Comparison of ENCODE assay signal across 11 cellular contexts in the genomic region with DNA sequence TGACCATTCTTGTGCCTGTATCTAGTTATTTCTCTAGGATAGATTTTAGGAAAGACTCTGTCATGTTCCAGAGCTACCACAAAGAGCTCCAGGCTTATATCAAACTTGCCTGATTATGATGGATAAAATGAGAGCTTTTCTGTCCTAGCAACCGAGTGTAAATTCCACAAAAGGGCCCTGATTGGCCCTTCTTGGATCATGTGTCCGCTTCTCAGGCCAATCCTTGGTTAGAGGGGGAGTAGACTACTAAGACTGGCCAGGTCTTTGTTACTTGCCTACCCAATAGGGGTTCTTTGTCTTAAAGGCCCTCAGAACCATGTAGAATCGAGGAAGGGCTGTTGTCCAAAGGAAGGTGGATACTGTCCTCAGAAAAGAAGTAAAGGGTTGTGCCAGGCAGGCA. TPM values are rescaled to one million over a fixed set of nuclear protein-coding genes. Genes with fewer than 3 reads are reported as not detected.
DNase-seq lines count a peak whose midpoint lies in the region; ATAC-seq, FAIRE-seq and TF ChIP-seq lines count a peak whose summit lies in the region.
"Had no signal": no experiment of that assay in that cellular context is flagged by ENCODE, and none has a peak within 500 bp of the region (broad histone marks: within the 10 kb centered on the region; RNA-seq: fewer than 3 reads in every experiment).

No MANE protein-coding gene starts in this region.

- no peak for DNase-seq in activated T-cell treated with anti-CD3 and anti-CD28 coated beads, Interleukin-2, amount 50 U/mL, for 24 hours
- no peak for DNase-seq in activated T-cell treated with anti-CD3 and anti-CD28 coated beads, Interleukin-2, amount 50 U/mL, for 48 hours
- DNase-seq in NCI-H526 treated with DMSO at 0.1 percent for 48 hours (lab: John Stamatoyannopoulos, UW) (peak; percentile 8), H1 (ENCODE audit: low read depth in 1 of 2, low spot score in 2 of 2) (no peak), pulmonary artery endothelial cell (ENCODE audit: low read depth, low spot score) (peak; percentile 11), NCI-H774 (lab: John Stamatoyannopoulos, UW) (no peak), SK-N-DZ (ENCODE audit: low spot score) (no peak)
- DNase-seq: activated CD4-positive, alpha-beta T cell treated with anti-CD3 and anti-CD28 coated beads for 48 hours had no signal

- H3K23ac ChIP-seq in H1 (ENCODE audit: insufficient read length) = no peak overlapping the region

- TF ChIP-seq RAD21 in H1 (IDR thresholded peaks at IDR 0.05 in 1 of 2, conservative IDR thresholded peaks at IDR 0.05 in 1 of 2; ENCODE audit: low read depth in 2 of 2, low read length in 2 of 2) = no peak

- peaks cover 8% of the 10 kb centered on the region for H3K23me2 ChIP-seq in H1 (ENCODE audit: low read depth, low read length)

- no peak overlapping the region for H3K14ac ChIP-seq in H1 (ENCODE audit: insufficient read length)

- peaks cover 3% of the 10 kb centered on the region for H3K9me3 Mint-ChIP-seq in activated T-cell treated with anti-CD3 and anti-CD28 coated beads, Interleukin-2, amount 50 U/mL, for 24 hours

- H3K56ac ChIP-seq in H1 (replicated peaks; ENCODE audit: insufficient read length, low read depth, low read length) = no peak overlapping the region

- peaks cover 0 to 33% of the 10 kb centered on the region in 2 experiments; a peak in 3 of 4 replicates for H3K79me2 ChIP-seq in H1 (ENCODE audit: control insufficient read depth in 1 of 2, insufficient read depth in 2 of 2, low read length in 2 of 2)

- H3K4me2 ChIP-seq in H1 (ENCODE audit: insufficient read depth in 1 of 2, low read depth in 2 of 2, low read length in 2 of 2) = peak overlapping the region; percentile 5 to 9; a peak in 2 of 4 replicates

- H3K36me3 Mint-ChIP-seq in activated T-cell treated with anti-CD3 and anti-CD28 coated beads, Interleukin-2, amount 50 U/mL, for 24 hours (ENCODE audit: low read depth) = peaks cover 72% of the 10 kb centered on the region

- no peak overlapping the region for H3K18ac ChIP-seq in H1 (ENCODE audit: extremely low read depth, low read length)

- 81% methylated on average over 3 of the region's 3 CpGs; no CpG with 5 or more reads in 1 of the 2 experiments for WGBS in H1 (ENCODE audit: extremely low coverage in 1 of 2, insufficient coverage in 1 of 2, insufficient read length in 1 of 2, insufficient replicate concordance in 2 of 2, low coverage in 1 of 2, low lambda C conversion rate in 2 of 2, missing lambda C conversion rate in 1 of 2), 2 experiments

- H3K4me1 Mint-ChIP-seq in activated T-cell treated with anti-CD3 and anti-CD28 coated beads, Interleukin-2, amount 50 U/mL, for 24 hours (ENCODE audit: low read depth) = peaks cover 54% of the 10 kb centered on the region

- H3K27ac Mint-ChIP-seq in activated T-cell treated with anti-CD3 and anti-CD28 coated beads, Interleukin-2, amount 50 U/mL, for 24 hours = peak overlapping the region; percentile 57

- peaks cover 22 to 40% (median 31%) of the 10 kb centered on the region in 4 experiments for H3K36me3 ChIP-seq in H1 (ENCODE audit: control insufficient read depth in 2 of 4, insufficient read depth in 4 of 4, low read length in 3 of 4)

- peaks cover 3 to 6% of the 10 kb centered on the region in 2 experiments for H4K20me1 ChIP-seq in H1 (replicated peaks in 1 of 2; ENCODE audit: control insufficient read depth in 1 of 2, insufficient read depth in 2 of 2, low read length in 2 of 2)

- H3K79me1 ChIP-seq in H1 (ENCODE audit: low read depth, low read length) = peaks cover 9% of the 10 kb centered on the region

- H4K5ac ChIP-seq in H1 (ENCODE audit: insufficient read length, low read depth, low read length) = no peak overlapping the region

- H3K9me3 ChIP-seq in H1 (ENCODE audit: insufficient read depth in 2 of 2, low read depth in 1 of 2, low read length in 1 of 2) = no peaks in the 10 kb centered on the region

- ATAC-seq in GM18517 (IDR thresholded peaks at IDR 0.05; ENCODE audit: unreplicated experiment) = no peak

- H2BK5ac ChIP-seq in H1 (ENCODE audit: low read depth, low read length) = no peak overlapping the region

- no peak overlapping the region for H2BK20ac ChIP-seq in H1 (ENCODE audit: low read length)

- no peak overlapping the region for H3K4ac ChIP-seq in H1 (replicated peaks; ENCODE audit: insufficient read length, low read depth, low read length)

- peaks cover 0 to 7% (median 2%) of the 10 kb centered on the region in 4 experiments; a peak in 4 of 7 replicates for H3K4me1 ChIP-seq in H1 (replicated peaks in 1 of 4; ENCODE audit: control insufficient read depth in 3 of 4, insufficient read depth in 4 of 4, low read length in 3 of 4)

- H2AFZ ChIP-seq in H1 (ENCODE audit: low read length) = no peak overlapping the region

- no peak overlapping the region for H2AK5ac ChIP-seq in H1 (ENCODE audit: low read depth, low read length)

- no peak overlapping the region for H2BK120ac ChIP-seq in H1 (replicated peaks; ENCODE audit: low read depth, low read length)

- TF ChIP-seq EP300 in H1 (IDR thresholded peaks at IDR 0.05; ENCODE audit: borderline replicate concordance in 1 of 2, low read depth in 2 of 2, low read length in 2 of 2) = no peak

- H3K4me3 ChIP-seq in H1 (ENCODE audit: extremely low read depth in 1 of 4, insufficient read depth in 2 of 4, low read depth in 3 of 4, low read length in 4 of 4) = peak overlapping the region in 1 of 4 experiments; percentile 20; a peak in 1 of 8 replicates

- H3K27me3 Mint-ChIP-seq in activated T-cell treated with anti-CD3 and anti-CD28 coated beads, Interleukin-2, amount 50 U/mL, for 24 hours = no peaks in the 10 kb centered on the region

- POLR2A ChIA-PET in H1 (lab: Charles Lee; ENCODE audit: partially characterized antibody) = interaction anchor here (0.6 to 1.1 kb wide), 4 partner anchors 24 to 1621 kb away, joined by 3 to 4 read pairs (median 4); no protein-coding TSS in a partner anchor

- peaks cover 0 to 3% (median 0%) of the 10 kb centered on the region in 4 experiments; a peak in 2 of 7 replicates for H3K27me3 ChIP-seq in H1 (replicated peaks in 1 of 4; ENCODE audit: control insufficient read depth in 3 of 4, extremely low read depth in 1 of 4, insufficient read depth in 3 of 4, low read length in 3 of 4)

- H4K91ac ChIP-seq in H1 (replicated peaks; ENCODE audit: insufficient read length, low read length) = no peak overlapping the region

- H2BK12ac ChIP-seq in H1 (ENCODE audit: low read depth, low read length) = no peak overlapping the region

- peak overlapping the region; percentile 52 for H3K4me3 Mint-ChIP-seq in activated T-cell treated with anti-CD3 and anti-CD28 coated beads, Interleukin-2, amount 50 U/mL, for 24 hours

- no peak overlapping the region for H4K8ac ChIP-seq in H1 (ENCODE audit: extremely low read depth, insufficient read depth, low read length)

- H2BK15ac ChIP-seq in H1 (ENCODE audit: low read length) = no peak overlapping the region

- TF ChIP-seq CTCF in H1 (IDR thresholded peaks at IDR 0.05; ENCODE audit: control extremely low read depth in 1 of 3, insufficient read depth in 1 of 3, low read depth in 1 of 3, low read length in 3 of 3) = no peak

- H3K9ac ChIP-seq in H1 (replicated peaks in 1 of 4; ENCODE audit: extremely low read depth in 1 of 4, low read depth in 3 of 4, low read length in 3 of 4) = no peak overlapping the region; a peak in 2 of 7 replicates

- no peak for TF ChIP-seq POLR2A in H1 (IDR thresholded peaks at IDR 0.05; ENCODE audit: control extremely low read depth in 1 of 2, low read depth in 2 of 2, low read length in 2 of 2)

- CTCF ChIA-PET in H1 (lab: Charles Lee; ENCODE audit: partially characterized antibody) = interaction anchor here (0.6 to 2.2 kb wide), 11 partner anchors 10 to 1987 kb away, joined by 3 to 13 read pairs (median 3); no protein-coding TSS in a partner anchor

- FAIRE-seq in H1 (lab: Jason Lieb, UNC) = peak; percentile 72

- H3K27ac ChIP-seq in H1 (ENCODE audit: low read depth, low read length) = 0 out of 2 replicates have a peak overlapping the region, but pooled peaks have one; percentile 41

RNA-seq across cellular contexts. Expression of gene DHX34, which starts 2.4 kb away (rescaled TPM):
- 24.1 and 24.3 TPM in 2 replicates for total RNA-seq in H1 (2021; fragmentation: NEBNext Ultra II Directional; extraction: Animal tissue kit (Norgen Biotek cat#: 25700))
- 17.5 and 27.2 TPM in 2 replicates for polyA plus RNA-seq in H1 (2011; rRNA removed)
- 20.5 TPM for polyA plus RNA-seq in H1 (2011; cell fraction: cytosol; rRNA removed)
- 78.3 TPM for polyA plus RNA-seq in H1 (2011; cell fraction: nucleus; rRNA removed)
- 16.6 to 25.5 TPM (median 22.8 TPM) in 4 replicates for polyA plus RNA-seq in H1 (2012, experiment 1 of 2)
- 14.0 TPM for polyA plus RNA-seq in H1 (2012, experiment 2 of 2)
- polyA plus RNA-seq in H1 (2013, experiment 1 of 2) = 15.8 TPM
- polyA plus RNA-seq in H1 (2013, experiment 2 of 2) = 15.5 TPM
- polyA minus RNA-seq in H1 (2011; rRNA and poly(A)+ RNA removed) = 14.8 and 17.6 TPM in 2 replicates
- polyA minus RNA-seq in H1 (2011; cell fraction: cytosol; rRNA and poly(A)+ RNA removed) = 21.8 TPM
- polyA minus RNA-seq in H1 (2011; cell fraction: nucleus; rRNA and poly(A)+ RNA removed) = 31.7 TPM
- 7.1 and 12.7 TPM in 2 replicates for total RNA-seq in pulmonary artery endothelial cell
- polyA plus RNA-seq in SK-N-DZ (2014; cell fraction: cytosol; rRNA removed) = 10.8 and 12.8 TPM in 2 replicates
- 14.2 and 24.6 TPM in 2 replicates for polyA plus RNA-seq in SK-N-DZ (2014; cell fraction: nucleus; rRNA removed)

RNA-seq across cellular contexts. Expression of gene C5AR2, which starts 19.6 kb away (rescaled TPM):
- 0.15 TPM in 1 of 2 replicates, not detected in the other for total RNA-seq in H1 (2021; fragmentation: NEBNext Ultra II Directional; extraction: Animal tissue kit (Norgen Biotek cat#: 25700))
- polyA plus RNA-seq in H1 (2011; rRNA removed) = 0.06 and 0.08 TPM in 2 replicates
- polyA plus RNA-seq in H1 (2011; cell fraction: cytosol; rRNA removed) = 0.16 TPM
- 0.46 TPM for polyA plus RNA-seq in H1 (2011; cell fraction: nucleus; rRNA removed)
- 0.08 to 0.18 TPM in 2 of 4 replicates, not detected in the others for polyA plus RNA-seq in H1 (2012, experiment 1 of 2)
- polyA plus RNA-seq in H1 (2012, experiment 2 of 2) = not detected
- polyA plus RNA-seq in H1 (2013, experiment 1 of 2) = 0.34 TPM
- 0.28 TPM for polyA plus RNA-seq in H1 (2013, experiment 2 of 2)
- polyA minus RNA-seq in H1 (2011; rRNA and poly(A)+ RNA removed) = 0.03 and 0.12 TPM in 2 replicates
- polyA minus RNA-seq in H1 (2011; cell fraction: cytosol; rRNA and poly(A)+ RNA removed) = not detected
- polyA minus RNA-seq in H1 (2011; cell fraction: nucleus; rRNA and poly(A)+ RNA removed) = 1.3 TPM
- 0.07 TPM in 1 of 2 replicates, not detected in the other for total RNA-seq in pulmonary artery endothelial cell
- polyA plus RNA-seq in SK-N-DZ (2014; cell fraction: cytosol; rRNA removed) = not detected in 2 replicates
- not detected in 2 replicates for polyA plus RNA-seq in SK-N-DZ (2014; cell fraction: nucleus; rRNA removed)

RNA-seq across cellular contexts. Expression of gene C5AR1, which starts 41.9 kb away (rescaled TPM):
- total RNA-seq in H1 (2021; fragmentation: NEBNext Ultra II Directional; extraction: Animal tissue kit (Norgen Biotek cat#: 25700)) = 0.21 TPM in 1 of 2 replicates, not detected in the other
- polyA plus RNA-seq in H1 (2011; rRNA removed) = 0.20 and 0.33 TPM in 2 replicates
- polyA plus RNA-seq in H1 (2011; cell fraction: cytosol; rRNA removed) = 0.17 TPM
- 0.39 TPM for polyA plus RNA-seq in H1 (2011; cell fraction: nucleus; rRNA removed)
- 0.09 to 0.25 TPM in 2 of 4 replicates, not detected in the others for polyA plus RNA-seq in H1 (2012, experiment 1 of 2)
- polyA plus RNA-seq in H1 (2012, experiment 2 of 2) = 0.07 TPM
- polyA plus RNA-seq in H1 (2013, experiment 1 of 2) = 0.08 TPM
- 0.13 TPM for polyA plus RNA-seq in H1 (2013, experiment 2 of 2)
- polyA minus RNA-seq in H1 (2011; rRNA and poly(A)+ RNA removed) = not detected in 2 replicates
- not detected for polyA minus RNA-seq in H1 (2011; cell fraction: cytosol; rRNA and poly(A)+ RNA removed)
- not detected for polyA minus RNA-seq in H1 (2011; cell fraction: nucleus; rRNA and poly(A)+ RNA removed)
- not detected in 2 replicates for total RNA-seq in pulmonary artery endothelial cell
- polyA plus RNA-seq in SK-N-DZ (2014; cell fraction: cytosol; rRNA removed) = not detected in 2 replicates
- polyA plus RNA-seq in SK-N-DZ (2014; cell fraction: nucleus; rRNA removed) = not detected in 2 replicates
- total RNA-seq: Daoy, glomerular endothelial cell had no signal

Comparison
In these comparisons a context has a peak if more than half of its experiments do, and no peak if none do; other contexts are left out.
1. DNase-seq: peak in NCI-H526 treated with DMSO at 0.1 percent for 48 hours (single experiment) and pulmonary artery endothelial cell (single experiment); none in activated T-cell treated with anti-CD3 and anti-CD28 coated beads, Interleukin-2, amount 50 U/mL, for 24 hours (single experiment), activated T-cell treated with anti-CD3 and anti-CD28 coated beads, Interleukin-2, amount 50 U/mL, for 48 hours (0 of 2), H1 (0 of 2), NCI-H774 (single experiment) and SK-N-DZ (single experiment).